ENCODE assay signal across 12 cellular contexts in genomic region chr20:38168791-38169589, GRCh38. TPM values are rescaled to one million over a fixed set of nuclear protein-coding genes. Genes with fewer than 3 reads are reported as not detected.
DNase-seq lines count a peak whose midpoint lies in the region; ATAC-seq and TF ChIP-seq lines count a peak whose summit lies in the region.
"Had no signal": no experiment of that assay in that cellular context is flagged by ENCODE, and none has a peak within 500 bp of the region (broad histone marks: within the 10 kb centered on the region; RNA-seq: fewer than 3 reads in every experiment).

No MANE protein-coding gene starts in this region.

- H3K27me3 Mint-ChIP-seq in endothelial cell (ENCODE audit: unreplicated experiment), result peaks cover 8% of the 10 kb centered on the region
- H3K27me3 Mint-ChIP-seq in natural killer cell treated with Interleukin-12 subunit alpha and Interleukin-12 subunit beta and Interleukin-15 and Interleukin-18, amount 100 ng/mL, for 72 hours, result peaks cover 6 to 24% of the 10 kb centered on the region in 2 donors
- H3K27me3 Mint-ChIP-seq in progenitor cell of endocrine pancreas, result peaks cover 6% of the 10 kb centered on the region

- no peaks in the 10 kb centered on the region for H3K9me3 ChIP-seq in BLaER1 treated with 17β-estradiol and CSF1 and Interleukin-3, amounts not matched to agents 10 nM and 100 nM (replicated peaks in 1 of 11)
- H3K9me3 ChIP-seq in PC-9 (ENCODE audit: insufficient read depth, low read depth), result no peaks in the 10 kb centered on the region

- CTCF ChIA-PET in PC-9 (lab: Charles Lee), result no interaction called here

- H3K27ac ChIP-seq in BLaER1 treated with 17β-estradiol and CSF1 and Interleukin-3, amounts not matched to agents 10 nM and 100 nM, result peak overlapping the region in 10 of 11 experiments; percentile 20 to 83 (median 66); a peak in 18 of 22 replicates
- H3K27ac ChIP-seq in PC-9, result peak overlapping the region; percentile 93

- peaks cover 16% of the 10 kb centered on the region for H3K79me2 ChIP-seq in PC-9 (ENCODE audit: low read depth)

- no peak for ATAC-seq in natural killer cell treated with Interleukin-12 subunit alpha and Interleukin-12 subunit beta and Interleukin-15 and Interleukin-18, amount 100 ng/mL, for 72 hours
- ATAC-seq in GM21619 (IDR thresholded peaks at IDR 0.05; ENCODE audit: unreplicated experiment), result no peak

- 0 out of 20 replicates have a peak overlapping the region, but pooled peaks of 1 of the 10 experiments have one; percentile 28 for H3K4me3 ChIP-seq in BLaER1 treated with 17β-estradiol and CSF1 and Interleukin-3, amounts not matched to agents 10 nM and 100 nM
- H3K4me3 ChIP-seq in PC-9, result no peak overlapping the region
- H3K4me3 ChIP-seq: lung had no signal

- no peaks in the 10 kb centered on the region for H3K36me3 ChIP-seq in BLaER1 treated with 17β-estradiol and CSF1 and Interleukin-3, amounts not matched to agents 10 nM and 100 nM
- peaks cover 4% of the 10 kb centered on the region; the same call in 1 of the 2 replicates for H3K36me3 ChIP-seq in PC-9 (ENCODE audit: low read depth)

- H3K36me3 Mint-ChIP-seq in endothelial cell (ENCODE audit: low read depth, unreplicated experiment) (peaks cover 4% of the 10 kb centered on the region), progenitor cell of endocrine pancreas (ENCODE audit: insufficient read depth) (no peaks in the 10 kb centered on the region)
- no peaks in the 10 kb centered on the region for H3K36me3 Mint-ChIP-seq in natural killer cell treated with Interleukin-12 subunit alpha and Interleukin-12 subunit beta and Interleukin-15 and Interleukin-18, amount 100 ng/mL, for 72 hours

- H3K27ac Mint-ChIP-seq in endothelial cell (ENCODE audit: unreplicated experiment), result peak overlapping the region; percentile 30
- H3K27ac Mint-ChIP-seq in natural killer cell treated with Interleukin-12 subunit alpha and Interleukin-12 subunit beta and Interleukin-15 and Interleukin-18, amount 100 ng/mL, for 72 hours, result peak overlapping the region; percentile 70 to 81
- no peak overlapping the region for H3K27ac Mint-ChIP-seq in progenitor cell of endocrine pancreas

- H3F3A ChIP-seq in PC-9 (ENCODE audit: insufficient read depth, low read depth), result peaks cover 53% of the 10 kb centered on the region

- H3K27me3 ChIP-seq in BLaER1 treated with 17β-estradiol and CSF1 and Interleukin-3, amounts not matched to agents 10 nM and 100 nM, result peaks cover 0 to 8% (median 0%) of the 10 kb centered on the region in 11 experiments; a peak in 4 of 22 replicates
- H3K27me3 ChIP-seq in PC-9 (ENCODE audit: insufficient read depth, low read depth), result no peaks in the 10 kb centered on the region

- no peaks in the 10 kb centered on the region for H3K9me2 ChIP-seq in PC-9 (ENCODE audit: insufficient read depth)

- H3K9me3 Mint-ChIP-seq in endothelial cell (ENCODE audit: unreplicated experiment) (no peaks in the 10 kb centered on the region), progenitor cell of endocrine pancreas (ENCODE audit: low read depth) (no peaks in the 10 kb centered on the region)
- H3K9me3 Mint-ChIP-seq in natural killer cell treated with Interleukin-12 subunit alpha and Interleukin-12 subunit beta and Interleukin-15 and Interleukin-18, amount 100 ng/mL, for 72 hours, result no peaks in the 10 kb centered on the region
- H3K9me3 Mint-ChIP-seq: CD8-positive, alpha-beta memory T cell had no signal

- no peak overlapping the region for H2AFZ ChIP-seq in PC-9

- H3K4me2 ChIP-seq in BLaER1 treated with 17β-estradiol and CSF1 and Interleukin-3, amounts not matched to agents 10 nM and 100 nM, result peak overlapping the region in 10 of 11 experiments; percentile 28 to 90 (median 74); a peak in 19 of 22 replicates
- H3K4me2 ChIP-seq in PC-9, result peak overlapping the region; percentile 47

- intact Hi-C loops in PC-9 (cut with micrococcal nuclease; ENCODE audit: unreplicated experiment), result loop anchor here (1.0 to 10.0 kb wide), 7 partner anchors 15 to 604 kb away; partner anchors contain the start of gene VSTM2L

- BruUV-seq in PC-9 (replicated peaks; lab: Mats Ljungman, UMichigan), result no TSS peak

- peak overlapping the region in 8 of 11 experiments; percentile 10 to 67 (median 50); a peak in 11 of 22 replicates for H3K9ac ChIP-seq in BLaER1 treated with 17β-estradiol and CSF1 and Interleukin-3, amounts not matched to agents 10 nM and 100 nM

- no peaks in the 10 kb centered on the region for H4K20me1 ChIP-seq in BLaER1 treated with 17β-estradiol and CSF1 and Interleukin-3, amounts not matched to agents 10 nM and 100 nM
- peaks cover 7% of the 10 kb centered on the region for H4K20me1 ChIP-seq in PC-9 (ENCODE audit: insufficient read depth)

- no peak for TF ChIP-seq CTCF in PC-9 (conservative IDR thresholded peaks at IDR 0.05)
- no peak for TF ChIP-seq CTCF in endothelial cell (IDR thresholded peaks at IDR 0.05; ENCODE audit: unreplicated experiment)
- TF ChIP-seq CTCF in progenitor cell of endocrine pancreas (IDR thresholded peaks at IDR 0.05; ENCODE audit: unreplicated experiment), result no peak

- POLR2A ChIA-PET in PC-9 (lab: Charles Lee; ENCODE audit: unreplicated experiment), result no interaction called here

- peaks cover 36% of the 10 kb centered on the region for H3K4me1 Mint-ChIP-seq in endothelial cell (ENCODE audit: unreplicated experiment)
- H3K4me1 Mint-ChIP-seq in natural killer cell treated with Interleukin-12 subunit alpha and Interleukin-12 subunit beta and Interleukin-15 and Interleukin-18, amount 100 ng/mL, for 72 hours (ENCODE audit: low read depth in 2 of 2), result peaks cover 18 to 25% of the 10 kb centered on the region in 2 donors
- H3K4me1 Mint-ChIP-seq in progenitor cell of endocrine pancreas (ENCODE audit: low read depth), result peaks cover 12% of the 10 kb centered on the region

- H3K4me3 Mint-ChIP-seq in endothelial cell (ENCODE audit: unreplicated experiment) (no peak overlapping the region), progenitor cell of endocrine pancreas (ENCODE audit: low read depth) (no peak overlapping the region)
- H3K4me3 Mint-ChIP-seq in natural killer cell treated with Interleukin-12 subunit alpha and Interleukin-12 subunit beta and Interleukin-15 and Interleukin-18, amount 100 ng/mL, for 72 hours, result no peak overlapping the region
- H3K4me3 Mint-ChIP-seq: CD8-positive, alpha-beta memory T cell had no signal

- peak in 1 of 2 experiments; percentile 23 for DNase-seq in PC-9
- no peak for DNase-seq in endothelial cell (ENCODE audit: low spot score)
- peak; percentile 51 for DNase-seq in natural killer cell treated with Interleukin-12 subunit alpha and Interleukin-12 subunit beta and Interleukin-15 and Interleukin-18, amount 100 ng/mL, for 72 hours (ENCODE audit: low spot score)
- DNase-seq in NCI-H146 (lab: John Stamatoyannopoulos, UW), result no peak
- no peak for DNase-seq in progenitor cell of endocrine pancreas (ENCODE audit: low spot score, unreplicated experiment)
- DNase-seq in SK-N-DZ (ENCODE audit: low spot score), result no peak
- DNase-seq: activated T-cell treated with anti-CD3 and anti-CD28 coated beads, Interleukin-2, amount 50 U/mL, for 1 hour; CD8-positive, alpha-beta memory T cell; SHP77 had no signal

- peaks cover 7 to 88% (median 43%) of the 10 kb centered on the region in 10 experiments; a peak in 19 of 20 replicates for H3K4me1 ChIP-seq in BLaER1 treated with 17β-estradiol and CSF1 and Interleukin-3, amounts not matched to agents 10 nM and 100 nM
- peaks cover 72% of the 10 kb centered on the region for H3K4me1 ChIP-seq in PC-9 (replicated peaks; ENCODE audit: insufficient read depth)

RNA-seq across cellular contexts. Expression of gene TGM2, which starts 3.9 kb away (rescaled TPM):
- 286 and 333 TPM in 2 replicates for total RNA-seq in PC-9 (2021)
- total RNA-seq in endothelial cell (ENCODE audit: unreplicated experiment), result 216 TPM
- total RNA-seq in natural killer cell treated with Interleukin-12 subunit alpha and Interleukin-12 subunit beta and Interleukin-15 and Interleukin-18, amount 100 ng/mL, for 72 hours, result 1 to 10 TPM in 1 of 2 donors, under 1 TPM in 1; 0.81 to 2.4 TPM
- total RNA-seq in progenitor cell of endocrine pancreas, result 0.72 and 1.3 TPM in 2 replicates
- polyA plus RNA-seq in SK-N-DZ (2014; cell fraction: cytosol; rRNA removed), result 0.56 and 0.81 TPM in 2 replicates
- polyA plus RNA-seq in SK-N-DZ (2014; cell fraction: nucleus; rRNA removed), result 0.08 and 0.23 TPM in 2 replicates
- total RNA-seq: CD8-positive, alpha-beta memory T cell had no signal
- polyA plus RNA-seq: CD8-positive, alpha-beta memory T cell had no signal

Comparison
In these comparisons a context has a peak if more than half of its experiments do, and no peak if none do; other contexts are left out.
1. RNA of gene TGM2, which starts 3.9 kb away (total RNA-seq): 286 to 333 TPM in PC-9 and 216 TPM in endothelial cell (single experiment); 0.81 to 2.4 TPM in natural killer cell treated with Interleukin-12 subunit alpha and Interleukin-12 subunit beta and Interleukin-15 and Interleukin-18, amount 100 ng/mL, for 72 hours and 0.72 to 1.3 TPM in progenitor cell of endocrine pancreas; every median in the first group is over 10 times any median in the second.